In genomic region chr16:23171234-23171948, GRCh38 we compare ENCODE assay signal across 21 cellular contexts. TPM values are rescaled to one million over a fixed set of nuclear protein-coding genes. Genes with fewer than 3 reads are reported as not detected.
DNase-seq lines count a peak whose midpoint lies in the region; ATAC-seq, FAIRE-seq and TF ChIP-seq lines count a peak whose summit lies in the region.
"Had no signal": no experiment of that assay in that cellular context is flagged by ENCODE, and none has a peak within 500 bp of the region (broad histone marks: within the 10 kb centered on the region; RNA-seq: fewer than 3 reads in every experiment).

No MANE protein-coding gene starts in this region.

- no peak for ATAC-seq in mucosa of descending colon
- ATAC-seq: esophagus mucosa had no signal

- POLR2A ChIA-PET in RWPE1 (lab: Yijun Ruan, JAX; ENCODE audit: low non-redundant PET): interaction anchor here (0.6 kb wide), 1 partner anchor 251 kb away, joined by 12 read pairs; no protein-coding TSS in a partner anchor

- no peaks in the 10 kb centered on the region for H3K36me3 ChIP-seq in mucosa of descending colon (ENCODE audit: low read depth)
- H3K36me3 ChIP-seq: brain microvascular endothelial cell, transverse colon had no signal

- intact Hi-C loops in mucosa of descending colon (cut with DNase I, micrococcal nuclease): no loop called here

- peak; percentile 86 for FAIRE-seq in H54 (lab: Jason Lieb, UNC)
- FAIRE-seq: GM12892 had no signal

- H3K4me3 ChIP-seq in fibroblast of the aortic adventitia (ENCODE audit: low read depth, low read length) (no peak overlapping the region), mucosa of descending colon (no peak overlapping the region), coronary artery (no peak overlapping the region)
- H3K4me3 ChIP-seq: transverse colon had no signal

- no peaks in the 10 kb centered on the region for H3K9me3 ChIP-seq in mucosa of descending colon
- H3K9me3 ChIP-seq: transverse colon had no signal

- CTCF ChIA-PET in RWPE1 (lab: Yijun Ruan, JAX): interaction anchor here (0.9 to 1.0 kb wide), 3 partner anchors 10 to 263 kb away, joined by 3 read pairs; partner anchors contain the start of gene SCNN1G

- TF ChIP-seq POLR2A in H54 (IDR thresholded peaks at IDR 0.05; ENCODE audit: low read depth, low read length): no peak

- H3K4me1 ChIP-seq in mucosa of descending colon (ENCODE audit: low read depth): no peaks in the 10 kb centered on the region
- H3K4me1 ChIP-seq: transverse colon had no signal

- H3K27ac ChIP-seq in RWPE1 (no peak overlapping the region), coronary artery (no peak overlapping the region)
- H3K27ac ChIP-seq: brain microvascular endothelial cell, transverse colon had no signal

- DNase-seq in AG08395 (ENCODE audit: low spot score) (peak; percentile 42), H54 (ENCODE audit: insufficient read length, low spot score) (peak; percentile 62), RWPE1 (ENCODE audit: low spot score) (peak; percentile 50), fibroblast of the aortic adventitia (ENCODE audit: low read depth) (peak; percentile 16), mucosa of descending colon (no peak), coronary artery (ENCODE audit: low spot score) (no peak), NCI-H146 treated with DMSO at 0.1 percent for 48 hours (lab: John Stamatoyannopoulos, UW; ENCODE audit: unreplicated experiment) (no peak)
- DNase-seq in activated naive CD4-positive, alpha-beta T cell (lab: John Stamatoyannopoulos, UW): no peak
- DNase-seq: activated CD4-positive, alpha-beta T cell treated with anti-CD3 and anti-CD28 coated beads, Interleukin-2, amount 50 U/mL, for 48 hours; activated T-cell treated with anti-CD3 and anti-CD28 coated beads, Interleukin-2, amount 50 U/mL, for 24 hours; brain microvascular endothelial cell; KG1; NCI-H1105 treated with DMSO at 0.1 percent for 48 hours; stimulated activated CD4-positive, alpha-beta T cell treated with anti-CD3 and anti-CD28 coated beads, Interleukin-15, amount 100 ng/mL, for 24 hours; stimulated activated naive CD4-positive, alpha-beta T cell; transverse colon had no signal

- TF ChIP-seq CTCF in RWPE1 (conservative IDR thresholded peaks at IDR 0.05; ENCODE audit: low read depth) (no peak), fibroblast of the aortic adventitia (IDR thresholded peaks at IDR 0.05; ENCODE audit: insufficient read depth, low read length) (no peak), mucosa of descending colon (IDR thresholded peaks at IDR 0.05) (no peak), coronary artery (IDR thresholded peaks at IDR 0.05) (no peak)

RNA-seq across cellular contexts. Expression of gene SCNN1G, which starts 11.2 kb away (rescaled TPM):
- total RNA-seq in fibroblast of the aortic adventitia (ENCODE audit: low replicate concordance) (not detected in 2 replicates), mucosa of descending colon (10 to 100 TPM in 1 of 3 donors, 1 to 10 TPM in 2; 1.9 to 52.4 (median 4.2) TPM)
- total RNA-seq: G401, mesothelial cell of epicardium, renal cortical epithelial cell had no signal

RNA-seq across cellular contexts. Expression of gene USP31, which starts 22.1 kb away (rescaled TPM):
- total RNA-seq in fibroblast of the aortic adventitia (ENCODE audit: low replicate concordance) (5.2 and 9.0 TPM in 2 replicates), mucosa of descending colon (10 to 100 TPM in 1 of 3 donors, 1 to 10 TPM in 2; 6.5 to 15.1 (median 7.7) TPM)

Comparison
In these comparisons a context has a peak if more than half of its experiments do, and no peak if none do; other contexts are left out.
1. DNase-seq: peak in AG08395 (single experiment), H54 (single experiment), RWPE1 (single experiment) and fibroblast of the aortic adventitia (single experiment); none in mucosa of descending colon (0 of 3), coronary artery (single experiment), NCI-H146 treated with DMSO at 0.1 percent for 48 hours (single experiment) and activated naive CD4-positive, alpha-beta T cell (0 of 4).